In the genomic region with DNA sequence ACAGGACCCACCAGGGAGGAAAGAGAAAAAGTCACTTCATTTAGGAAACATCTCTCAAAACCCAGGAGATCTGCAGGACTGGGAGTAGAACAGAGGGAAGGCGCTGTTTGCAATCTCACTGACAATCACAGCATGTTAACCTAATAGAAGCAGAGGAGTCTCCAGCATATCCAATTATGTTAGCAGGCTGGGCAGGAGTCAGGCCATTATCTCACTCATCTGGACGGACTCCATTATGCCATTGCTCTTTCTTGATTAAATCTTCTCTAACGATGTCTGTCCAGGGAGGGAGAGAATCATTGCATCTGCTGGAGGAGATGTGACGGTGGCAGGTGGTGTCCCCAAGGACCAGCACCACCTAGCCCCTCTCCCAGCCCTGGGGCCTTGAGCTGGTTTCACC, we compare ENCODE assay signal across 26 cellular contexts.
"Had no signal": no experiment of that assay in that cellular context is flagged by ENCODE, and none has a peak within 500 bp of the region (broad histone marks: within the 10 kb centered on the region; RNA-seq: fewer than 3 reads in every experiment).

No MANE protein-coding gene starts in this region.

- H3K27me3 ChIP-seq: colonic mucosa, neutrophil, right atrium auricular region, tibial nerve, upper lobe of left lung had no signal

- DNase-seq: colonic mucosa; effector memory CD8-positive, alpha-beta T cell; head of caudate nucleus; kidney glomerular epithelial cell; mucosa of descending colon; naive B cell; stimulated activated CD4-positive, alpha-beta T cell treated with anti-CD3 and anti-CD28 coated beads, Interleukin-2, amount 100 ng/mL, for 48 hours; stimulated activated naive B cell treated with anti-CD40 and anti-IgM and Interleukin-4, amounts not matched to agents 10 μg/mL and 1 μg/mL and 100 μg/mL, for 72 hours; upper lobe of left lung had no signal

- H3K9me3 ChIP-seq: colonic mucosa, mucosa of descending colon, neutrophil, right atrium auricular region, thoracic aorta, upper lobe of left lung had no signal

- H3K4me1 Mint-ChIP-seq: mesothelial cell of epicardium had no signal

- H3K36me3 Mint-ChIP-seq: memory B cell; mesothelial cell of epicardium; naive B cell; natural killer cell treated with Interleukin-12 subunit alpha and Interleukin-12 subunit beta and Interleukin-15 and Interleukin-18, amount 100 ng/mL, for 72 hours; stimulated activated naive B cell treated with anti-CD40 and anti-IgM and Interleukin-4, amounts not matched to agents 10 μg/mL and 1 μg/mL and 100 μg/mL, for 72 hours had no signal

- ATAC-seq: effector memory CD8-positive, alpha-beta T cell; left lobe of liver; mucosa of descending colon; natural killer cell treated with Interleukin-12 subunit alpha and Interleukin-12 subunit beta and Interleukin-15 and Interleukin-18, amount 100 ng/mL, for 72 hours; sciatic nerve; stimulated activated naive B cell treated with anti-CD40 and anti-IgM and Interleukin-4, amounts not matched to agents 10 μg/mL and 1 μg/mL and 100 μg/mL, for 72 hours had no signal

- H3K27ac ChIP-seq: colonic mucosa, hepatocyte, neutrophil, parathyroid adenoma, right atrium auricular region, thoracic aorta, tibial nerve, upper lobe of left lung had no signal

- H3K27me3 Mint-ChIP-seq: central memory CD8-positive, alpha-beta T cell; stimulated activated naive B cell treated with anti-CD40 and anti-IgM and Interleukin-4, amounts not matched to agents 10 μg/mL and 1 μg/mL and 100 μg/mL, for 72 hours; stimulated activated naive CD8-positive, alpha-beta T cell treated with anti-CD3 and anti-CD28 coated beads, Interleukin-15, Interleukin-2, amounts not matched to agents 100 ng/mL and 50 ng/mL, for 24 hours had no signal

- H3K9me3 Mint-ChIP-seq: central memory CD8-positive, alpha-beta T cell; effector memory CD8-positive, alpha-beta T cell; memory B cell; mesothelial cell of epicardium; natural killer cell treated with Interleukin-12 subunit alpha and Interleukin-12 subunit beta and Interleukin-15 and Interleukin-18, amount 100 ng/mL, for 72 hours; neural crest cell; stimulated activated naive B cell treated with anti-CD40 and anti-IgM and Interleukin-4, amounts not matched to agents 10 μg/mL and 1 μg/mL and 100 μg/mL, for 72 hours; stimulated activated naive CD8-positive, alpha-beta T cell treated with anti-CD3 and anti-CD28 coated beads, Interleukin-15, Interleukin-2, amounts not matched to agents 100 ng/mL and 50 ng/mL, for 24 hours had no signal

- H3K4me1 ChIP-seq: colonic mucosa, parathyroid adenoma, right atrium auricular region, tibial nerve, upper lobe of left lung had no signal

- H3K4me3 ChIP-seq: colonic mucosa, hepatocyte, lung, mucosa of descending colon, right atrium auricular region, smooth muscle cell, thoracic aorta, tibial nerve, upper lobe of left lung had no signal

- H3K27ac Mint-ChIP-seq: effector memory CD8-positive, alpha-beta T cell; memory B cell; mesothelial cell of epicardium; natural killer cell treated with Interleukin-12 subunit alpha and Interleukin-12 subunit beta and Interleukin-15 and Interleukin-18, amount 100 ng/mL, for 72 hours; progenitor cell of endocrine pancreas; stimulated activated naive B cell treated with anti-CD40 and anti-IgM and Interleukin-4, amounts not matched to agents 10 μg/mL and 1 μg/mL and 100 μg/mL, for 72 hours; stimulated activated naive CD8-positive, alpha-beta T cell treated with anti-CD3 and anti-CD28 coated beads, Interleukin-15, Interleukin-2, amounts not matched to agents 100 ng/mL and 50 ng/mL, for 24 hours had no signal

- H3K4me3 Mint-ChIP-seq: central memory CD8-positive, alpha-beta T cell; effector memory CD8-positive, alpha-beta T cell; memory B cell; mesothelial cell of epicardium; natural killer cell treated with Interleukin-12 subunit alpha and Interleukin-12 subunit beta and Interleukin-15 and Interleukin-18, amount 100 ng/mL, for 72 hours; neural crest cell; stimulated activated naive B cell treated with anti-CD40 and anti-IgM and Interleukin-4, amounts not matched to agents 10 μg/mL and 1 μg/mL and 100 μg/mL, for 72 hours; stimulated activated naive CD8-positive, alpha-beta T cell treated with anti-CD3 and anti-CD28 coated beads, Interleukin-15, Interleukin-2, amounts not matched to agents 100 ng/mL and 50 ng/mL, for 24 hours had no signal

- H3K36me3 ChIP-seq: colonic mucosa, neutrophil, right atrium auricular region, thoracic aorta, tibial nerve, upper lobe of left lung had no signal
